ENCODE assay signal across 24 cellular contexts in genomic region chr6:64050586-64050985, GRCh38.
"Had no signal": no experiment of that assay in that cellular context is flagged by ENCODE, and none has a peak within 500 bp of the region (broad histone marks: within the 10 kb centered on the region; RNA-seq: fewer than 3 reads in every experiment).

No MANE protein-coding gene starts in this region.

- H3K4me3 ChIP-seq: coronary artery, esophagus muscularis mucosa, heart right ventricle, left lung, right lobe of liver, stomach, thyroid gland, vagina had no signal

- H3K27ac Mint-ChIP-seq: naive thymus-derived CD8-positive, alpha-beta T cell; progenitor cell of endocrine pancreas had no signal

- H2AFZ ChIP-seq: parathyroid adenoma had no signal

- H3K79me2 ChIP-seq: parathyroid adenoma had no signal

- H3K27ac ChIP-seq: coronary artery, esophagus muscularis mucosa, heart right ventricle, left lung, parathyroid adenoma, right lobe of liver, stomach, thyroid gland, vagina had no signal

- H3K36me3 Mint-ChIP-seq: naive thymus-derived CD8-positive, alpha-beta T cell had no signal

- H3K4me1 ChIP-seq: esophagus muscularis mucosa, heart right ventricle, left lung, parathyroid adenoma, right lobe of liver, stomach, thyroid gland, vagina had no signal

- H3K4me3 Mint-ChIP-seq: naive thymus-derived CD8-positive, alpha-beta T cell had no signal

- H3K4me1 Mint-ChIP-seq: naive thymus-derived CD8-positive, alpha-beta T cell had no signal

- H3K9me3 ChIP-seq: esophagus muscularis mucosa, heart right ventricle, left lung, right lobe of liver, stomach, thyroid gland, vagina had no signal

- DNase-seq: dermis blood vessel endothelial cell; effector memory CD4-positive, alpha-beta T cell; foreskin melanocyte; glutamatergic neuron; heart right ventricle; hippocampal formation; left cardiac atrium; left lung; naive thymus-derived CD8-positive, alpha-beta T cell; right lobe of liver; small intestine; stimulated activated CD4-positive, alpha-beta T cell treated with anti-CD3 and anti-CD28 coated beads, Interleukin-12 subunit alpha, Interleukin-12 subunit beta, amount 100 ng/mL, for 4 hours; stimulated activated CD4-positive, alpha-beta T cell treated with anti-CD3 and anti-CD28 coated beads, Interleukin-1b, Interleukin-23, amount 100 ng/mL, for 48 hours; stimulated activated CD4-positive, alpha-beta T cell treated with anti-CD3 and anti-CD28 coated beads, Interleukin-4, amount 100 ng/mL, for 1 hour; stimulated activated CD8-positive, alpha-beta memory T cell treated with anti-CD3 and anti-CD28 coated beads, Interleukin-4, amount 100 ng/mL, for 48 hours; stimulated activated naive CD4-positive, alpha-beta T cell treated with Interleukin-2 at 50 U/mL for 16 hours; stomach; thyroid gland; trophoblast cell had no signal

- ATAC-seq: heart right ventricle; left cardiac atrium; left lung; naive thymus-derived CD8-positive, alpha-beta T cell; right lobe of liver had no signal

- H3K27me3 Mint-ChIP-seq: naive thymus-derived CD8-positive, alpha-beta T cell; progenitor cell of endocrine pancreas had no signal

- H3K36me3 ChIP-seq: esophagus muscularis mucosa, heart right ventricle, left lung, right lobe of liver, stomach, thyroid gland, vagina had no signal

- H3K27me3 ChIP-seq: esophagus muscularis mucosa, heart right ventricle, left lung, right lobe of liver, stomach, thyroid gland, vagina had no signal

- H3K9ac ChIP-seq: parathyroid adenoma had no signal
